In the genomic region with DNA sequence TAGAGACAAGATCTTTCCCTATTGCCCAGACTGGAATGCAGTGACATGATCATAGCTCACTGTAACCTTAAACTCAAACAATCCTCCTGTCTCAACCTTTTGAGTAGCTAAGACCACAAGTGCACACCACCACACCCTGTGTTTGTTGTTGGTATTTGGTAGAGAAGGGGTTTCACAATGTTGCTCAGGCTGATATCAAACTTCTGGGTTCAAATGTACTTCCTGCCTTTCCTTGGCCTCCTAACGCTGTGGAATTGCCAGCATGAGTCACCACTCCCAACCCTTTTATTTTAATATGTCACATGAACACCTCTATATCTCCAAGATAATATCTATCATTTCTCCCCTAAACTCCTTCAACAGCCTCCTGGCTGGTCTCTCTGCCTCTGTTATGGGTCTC, we compare ENCODE assay signal across 16 cellular contexts.
A peak's percentile ranks its signal among the peaks of the same experiment; 100 is the strongest.
DNase-seq lines count a peak whose midpoint lies in the region; ATAC-seq and TF ChIP-seq lines count a peak whose summit lies in the region.
"Had no signal": no experiment of that assay in that cellular context is flagged by ENCODE, and none has a peak within 500 bp of the region (broad histone marks: within the 10 kb centered on the region; RNA-seq: fewer than 3 reads in every experiment).

No MANE protein-coding gene starts in this region.

- H3K27ac ChIP-seq in mammary epithelial cell (ENCODE audit: insufficient read depth, low read depth, low read length) (no peak overlapping the region), gastroesophageal sphincter (no peak overlapping the region), upper lobe of left lung (no peak overlapping the region)
- H3K27ac ChIP-seq: 22Rv1; BLaER1 treated with 17β-estradiol and CSF1 and Interleukin-3, amounts not matched to agents 10 nM and 100 nM; RWPE1; SJSA1 had no signal

- H3K4me2 ChIP-seq in mammary epithelial cell (ENCODE audit: insufficient read depth, low read depth, low read length), result no peak overlapping the region
- H3K4me2 ChIP-seq: BLaER1 treated with 17β-estradiol and CSF1 and Interleukin-3, amounts not matched to agents 10 nM and 100 nM had no signal

- H3K4me1 ChIP-seq in mammary epithelial cell (ENCODE audit: insufficient read depth, low read length), result no peaks in the 10 kb centered on the region
- H3K4me1 ChIP-seq in gastroesophageal sphincter, result no peaks in the 10 kb centered on the region
- no peaks in the 10 kb centered on the region for H3K4me1 ChIP-seq in upper lobe of left lung
- H3K4me1 ChIP-seq: BLaER1 treated with 17β-estradiol and CSF1 and Interleukin-3, amounts not matched to agents 10 nM and 100 nM; SJSA1 had no signal

- 21% methylated on average over 1 of the region's 1 CpG for WGBS in mammary epithelial cell (ENCODE audit: low coverage, missing lambda C conversion rate)
- 29 to 57% methylated on average over 1 of the region's 1 CpG for WGBS in gastroesophageal sphincter (ENCODE audit: low coverage in 1 of 2), 2 donors
- WGBS in upper lobe of left lung, 2 donors, result 36 to 41% methylated on average over 1 of the region's 1 CpG

- dilution Hi-C loops in mammary epithelial cell (cut with HindIII; ENCODE audit: low sequenced_read_pairs), result no loop called here

- TF ChIP-seq EP300 in gastroesophageal sphincter (IDR thresholded peaks at IDR 0.05) (no peak), upper lobe of left lung (IDR thresholded peaks at IDR 0.05) (no peak)

- H3K36me3 ChIP-seq in mammary epithelial cell (ENCODE audit: insufficient read depth, low read length), result no peaks in the 10 kb centered on the region
- no peaks in the 10 kb centered on the region for H3K36me3 ChIP-seq in gastroesophageal sphincter
- no peaks in the 10 kb centered on the region for H3K36me3 ChIP-seq in upper lobe of left lung
- H3K36me3 ChIP-seq: BLaER1 treated with 17β-estradiol and CSF1 and Interleukin-3, amounts not matched to agents 10 nM and 100 nM; SJSA1 had no signal

- TF ChIP-seq POLR2A in gastroesophageal sphincter (IDR thresholded peaks at IDR 0.05), result no peak
- TF ChIP-seq POLR2A in upper lobe of left lung (IDR thresholded peaks at IDR 0.05), result no peak

- H4K20me1 ChIP-seq in mammary epithelial cell (ENCODE audit: insufficient read depth, low read length), result no peaks in the 10 kb centered on the region
- H4K20me1 ChIP-seq: BLaER1 treated with 17β-estradiol and CSF1 and Interleukin-3, amounts not matched to agents 10 nM and 100 nM had no signal

- ATAC-seq in gastroesophageal sphincter (no peak), upper lobe of left lung (ENCODE audit: low FRiP score in 2 of 2) (no peak)

- DNase-seq in DMS53 (lab: John Stamatoyannopoulos, UW) (peak; percentile 5), DMS53 treated with DMSO at 0.1 percent for 48 hours (lab: John Stamatoyannopoulos, UW; ENCODE audit: unreplicated experiment) (no peak), mammary epithelial cell (peak; percentile 41), fibroblast of pulmonary artery (ENCODE audit: low read depth) (peak; percentile 0), ecto neural progenitor cell (ENCODE audit: low spot score) (no peak), upper lobe of left lung (no peak), GM10266 (ENCODE audit: extremely low spot score) (no peak)
- DNase-seq: NCI-H2107; NCI-H226; NCI-H526 treated with DMSO at 0.1 percent for 48 hours; NK-92 treated with Interleukin-12 subunit alpha and Interleukin-12 subunit beta, amount 100 ng/mL, for 24 hours had no signal

- no TSS peak for BruUV-seq in mammary epithelial cell (replicated peaks; lab: Mats Ljungman, UMichigan)

- in situ Hi-C loops in mammary epithelial cell (cut with MboI; ENCODE audit: low sequenced_read_pairs in 2 of 2), result no loop called here

- intact Hi-C loops in mammary epithelial cell (cut with micrococcal nuclease), result no loop called here

- H2AFZ ChIP-seq in mammary epithelial cell (ENCODE audit: low read depth, low read length), result peak overlapping the region; percentile 77

- CTCF ChIA-PET in mammary epithelial cell (lab: Charles Lee; ENCODE audit: low non-redundant PET), result no interaction called here

- no peak for TF ChIP-seq CTCF in mammary epithelial cell (conservative IDR thresholded peaks at IDR 0.05 in 1 of 2, IDR thresholded peaks at IDR 0.05 in 1 of 2; ENCODE audit: extremely low read depth in 1 of 2, insufficient read depth in 1 of 2, low read depth in 1 of 2, low read length in 2 of 2)
- no peak for TF ChIP-seq CTCF in fibroblast of pulmonary artery (IDR thresholded peaks at IDR 0.05; ENCODE audit: low read length, missing control alignments)
- no peak for TF ChIP-seq CTCF in gastroesophageal sphincter (IDR thresholded peaks at IDR 0.05)
- TF ChIP-seq CTCF in upper lobe of left lung (IDR thresholded peaks at IDR 0.05), result no peak
- TF ChIP-seq CTCF in GM10266 (IDR thresholded peaks at IDR 0.05; ENCODE audit: control insufficient read depth, insufficient read depth, low read depth, missing control alignments), result no peak

- H3K27me3 ChIP-seq in mammary epithelial cell (ENCODE audit: insufficient read depth, low read length) (no peaks in the 10 kb centered on the region), gastroesophageal sphincter (no peaks in the 10 kb centered on the region), upper lobe of left lung (no peaks in the 10 kb centered on the region)
- H3K27me3 ChIP-seq: BLaER1 treated with 17β-estradiol and CSF1 and Interleukin-3, amounts not matched to agents 10 nM and 100 nM; SJSA1 had no signal

- no peak overlapping the region for H3K9ac ChIP-seq in mammary epithelial cell (ENCODE audit: insufficient read depth, low read length)
- H3K9ac ChIP-seq: BLaER1 treated with 17β-estradiol and CSF1 and Interleukin-3, amounts not matched to agents 10 nM and 100 nM had no signal

- H3K79me2 ChIP-seq in mammary epithelial cell (ENCODE audit: insufficient read depth, low read length), result no peaks in the 10 kb centered on the region

- H3K9me3 ChIP-seq in mammary epithelial cell (replicated peaks; ENCODE audit: insufficient read depth, low read length) (no peaks in the 10 kb centered on the region), gastroesophageal sphincter (no peaks in the 10 kb centered on the region), upper lobe of left lung (no peaks in the 10 kb centered on the region)
- H3K9me3 ChIP-seq: SJSA1 had no signal

- H3K4me3 ChIP-seq in mammary epithelial cell (replicated peaks in 1 of 3; ENCODE audit: insufficient read depth in 1 of 3, low read depth in 2 of 3, low read length in 3 of 3) (no peak overlapping the region), fibroblast of pulmonary artery (replicated peaks; ENCODE audit: low read depth, low read length) (no peak overlapping the region), gastroesophageal sphincter (no peak overlapping the region), upper lobe of left lung (no peak overlapping the region)
- H3K4me3 ChIP-seq: BLaER1 treated with 17β-estradiol and CSF1 and Interleukin-3, amounts not matched to agents 10 nM and 100 nM; SJSA1 had no signal

Comparison
In these comparisons a context has a peak if more than half of its experiments do, and no peak if none do; other contexts are left out.
1. DNase-seq: peak in DMS53 (single experiment), mammary epithelial cell (single experiment) and fibroblast of pulmonary artery (single experiment); none in DMS53 treated with DMSO at 0.1 percent for 48 hours (single experiment), ecto neural progenitor cell (single experiment), upper lobe of left lung (0 of 2) and GM10266 (single experiment).